Comparison of ENCODE assay signal across 23 cellular contexts in the genomic region with DNA sequence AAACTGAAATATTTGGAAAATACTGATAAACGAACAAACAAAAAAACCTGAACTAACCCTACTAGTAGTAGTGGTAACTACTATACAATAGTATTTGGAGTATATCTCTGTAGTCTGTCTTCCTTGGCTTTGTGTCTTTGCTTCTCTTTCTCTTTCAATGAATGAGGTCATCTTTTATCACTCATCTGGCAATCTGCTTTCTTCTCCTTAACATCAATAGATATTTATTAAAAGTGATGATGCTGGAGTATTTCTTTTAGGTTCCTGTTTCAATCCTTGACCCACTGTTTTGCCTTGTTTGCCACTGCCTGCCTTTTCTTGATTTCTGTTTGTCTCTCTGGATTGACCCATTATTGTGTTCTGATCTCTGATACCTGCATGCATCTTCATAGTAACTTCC.
DNase-seq lines count a peak whose midpoint lies in the region; ATAC-seq, FAIRE-seq and TF ChIP-seq lines count a peak whose summit lies in the region.
"Had no signal": no experiment of that assay in that cellular context is flagged by ENCODE, and none has a peak within 500 bp of the region (broad histone marks: within the 10 kb centered on the region; RNA-seq: fewer than 3 reads in every experiment).

No MANE protein-coding gene starts in this region.

- H2AFZ ChIP-seq in GM23248: no peak overlapping the region
- H2AFZ ChIP-seq: GM23338 had no signal

- H3K36me3 ChIP-seq in GM23248 (ENCODE audit: low read depth) (no peaks in the 10 kb centered on the region), small intestine (ENCODE audit: control insufficient read depth in 2 of 2, insufficient read depth in 2 of 2, low read length in 2 of 2) (no peaks in the 10 kb centered on the region)
- H3K36me3 ChIP-seq: BE2C had no signal

- WGBS in GM23248 (ENCODE audit: low coverage in 1 of 2, low lambda C conversion rate in 2 of 2, missing lambda C conversion rate in 2 of 2), 2 experiments: 84 to 96% methylated on average over 1 of the region's 1 CpG
- WGBS in small intestine, 3 donors: 74 to 92% (median 81%) methylated on average over 1 of the region's 1 CpG

- FAIRE-seq in RCC 7860 (lab: Jason Lieb, UNC): peak; percentile 20
- no peak for FAIRE-seq in small intestine (lab: Jason Lieb, UNC)
- FAIRE-seq: A204.1, GM12892, GM18507, H54, HTR-8/SVneo had no signal

- H3K4me1 ChIP-seq in GM23248 (ENCODE audit: insufficient read depth) (no peaks in the 10 kb centered on the region), small intestine (ENCODE audit: control insufficient read depth in 2 of 2, insufficient read depth in 1 of 2, low read depth in 1 of 2, low read length in 1 of 2) (peaks cover 0 to 2% of the 10 kb centered on the region in 2 donors)
- H3K4me1 ChIP-seq: BE2C had no signal

- H3K4me1 Mint-ChIP-seq in mesothelial cell of epicardium: peaks cover 63% of the 10 kb centered on the region
- H3K4me1 Mint-ChIP-seq: CD4-positive, CD25-positive, alpha-beta regulatory T cell; CD8-positive, alpha-beta memory T cell had no signal

- in situ Hi-C loops in GM23248 (cut with MboI): no loop called here

- H3K27ac ChIP-seq in GM23248 (no peak overlapping the region), small intestine (ENCODE audit: low read depth in 1 of 2, low read length in 1 of 2) (no peak overlapping the region)

- no peaks in the 10 kb centered on the region for H3K9me2 ChIP-seq in GM23248 (ENCODE audit: insufficient read depth)

- no peak for TF ChIP-seq CTCF in mesothelial cell of epicardium (IDR thresholded peaks at IDR 0.05; ENCODE audit: unreplicated experiment)

- no peak overlapping the region for H3K9ac ChIP-seq in GM23248

- H3K9me3 Mint-ChIP-seq in mesothelial cell of epicardium: no peaks in the 10 kb centered on the region
- H3K9me3 Mint-ChIP-seq: CD8-positive, alpha-beta memory T cell; GM23338; HFFc6; IgD-negative memory B cell had no signal

- no peaks in the 10 kb centered on the region for H3K27me3 Mint-ChIP-seq in mesothelial cell of epicardium (ENCODE audit: low read depth)

- H3K4me2 ChIP-seq in GM23248 (ENCODE audit: unreplicated experiment): no peak overlapping the region
- H3K4me2 ChIP-seq: GM23338 had no signal

- no peak overlapping the region for H3K4me3 Mint-ChIP-seq in mesothelial cell of epicardium
- H3K4me3 Mint-ChIP-seq: CD4-positive, CD25-positive, alpha-beta regulatory T cell; CD8-positive, alpha-beta memory T cell; GM23338; HFFc6; IgD-negative memory B cell had no signal

- H3K27me3 ChIP-seq in GM23248 (replicated peaks; ENCODE audit: insufficient read depth) (no peaks in the 10 kb centered on the region), small intestine (ENCODE audit: control insufficient read depth in 2 of 2, insufficient read depth in 2 of 2, low read length in 2 of 2) (no peaks in the 10 kb centered on the region)
- H3K27me3 ChIP-seq: BE2C had no signal

- H3K27ac Mint-ChIP-seq in mesothelial cell of epicardium: peak overlapping the region; percentile 2
- H3K27ac Mint-ChIP-seq: CD4-positive, CD25-positive, alpha-beta regulatory T cell; CD8-positive, alpha-beta memory T cell; GM23338; HFFc6 had no signal

- peaks cover 2% of the 10 kb centered on the region for H3K36me3 Mint-ChIP-seq in mesothelial cell of epicardium
- H3K36me3 Mint-ChIP-seq: CD4-positive, CD25-positive, alpha-beta regulatory T cell; CD8-positive, alpha-beta memory T cell; IgD-negative memory B cell had no signal

- H3F3A ChIP-seq in GM23248 (ENCODE audit: insufficient read depth): no peaks in the 10 kb centered on the region; the same call in 1 of the 2 replicates

- no peaks in the 10 kb centered on the region for H4K20me1 ChIP-seq in GM23248 (ENCODE audit: insufficient read depth)

- DNase-seq in GM23248 (peak; percentile 11), RCC 7860 (ENCODE audit: low spot score) (no peak), mesothelial cell of epicardium (ENCODE audit: low spot score in 2 of 2, unreplicated experiment in 2 of 2) (no peak), small intestine (no peak), DMS53 (lab: John Stamatoyannopoulos, UW) (no peak)
- DNase-seq: ACHN; BE2C; C1 segment of cervical spinal cord; CD4-positive, CD25-positive, alpha-beta regulatory T cell; CD8-positive, alpha-beta memory T cell; COR-L47; DMS79; GDM1; HCEC 1CT; HFFc6 had no signal

- H3K9me3 ChIP-seq in GM23248 (ENCODE audit: low read depth) (no peaks in the 10 kb centered on the region), small intestine (ENCODE audit: control insufficient read depth, low read depth) (no peaks in the 10 kb centered on the region)
- H3K9me3 ChIP-seq: BE2C had no signal

- H3K4me3 ChIP-seq in GM23248 (no peak overlapping the region), small intestine (ENCODE audit: low read depth in 1 of 2, low read length in 2 of 2) (no peak overlapping the region)
- H3K4me3 ChIP-seq: GM23338 had no signal

- no peaks in the 10 kb centered on the region for H3K79me2 ChIP-seq in GM23248 (ENCODE audit: insufficient read depth)

- ATAC-seq in HG03342 (IDR thresholded peaks at IDR 0.05; ENCODE audit: unreplicated experiment): no peak
- ATAC-seq: GM23338 had no signal
